ENCODE assay signal across 8 cellular contexts in the genomic region with DNA sequence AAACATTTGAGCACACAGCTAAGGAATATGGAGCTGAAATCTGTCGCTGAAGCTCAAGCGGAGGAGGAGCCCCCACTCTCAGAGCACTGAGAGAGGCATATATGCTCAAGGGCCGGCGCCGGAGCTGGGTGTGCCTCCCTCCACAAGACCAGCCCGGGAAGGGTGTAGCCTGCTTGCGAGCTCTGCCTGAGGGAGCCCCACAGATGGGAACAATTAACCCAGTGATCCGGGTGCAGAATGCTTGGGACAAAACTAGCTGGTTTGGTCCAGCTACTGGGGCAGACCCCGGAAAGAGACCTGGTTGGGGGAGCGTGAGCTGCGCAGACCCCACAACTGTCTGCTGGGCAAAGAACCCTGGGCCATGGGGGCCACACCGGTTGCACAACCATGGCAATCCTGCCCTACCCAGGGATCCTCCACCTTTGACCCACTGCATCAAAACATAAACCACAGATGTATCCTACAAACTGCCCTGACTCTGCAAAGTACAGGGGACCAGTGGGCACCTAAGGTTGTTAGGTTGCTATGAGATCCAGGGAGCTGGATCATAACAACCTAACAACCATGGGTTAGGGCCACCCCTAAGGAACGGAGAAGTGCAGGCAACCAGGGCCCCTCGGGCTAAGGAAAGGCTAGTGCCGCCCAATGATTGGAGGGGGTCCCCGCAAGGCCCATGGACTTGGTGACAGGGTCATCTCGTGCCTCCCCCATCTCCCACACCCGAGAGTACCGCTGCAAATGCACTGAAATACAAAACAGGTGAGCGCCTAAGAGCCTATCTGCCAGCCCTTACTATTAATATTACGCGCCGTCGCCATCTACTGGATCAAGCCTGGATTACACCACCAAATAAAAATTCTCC. TPM values are rescaled to one million over a fixed set of nuclear protein-coding genes. Genes with fewer than 3 reads are reported as not detected.
DNase-seq lines count a peak whose midpoint lies in the region; FAIRE-seq and TF ChIP-seq lines count a peak whose summit lies in the region.

No MANE protein-coding gene starts in this region.

- H3K4me1 ChIP-seq in mesenchymal stem cell (ENCODE audit: control insufficient read depth, insufficient read depth, low read depth, low read length), result no peaks in the 10 kb centered on the region

- TF ChIP-seq CTCF in GM12874 (IDR thresholded peaks at IDR 0.05; ENCODE audit: insufficient read depth, low read depth, low read length) (peak; percentile 56), HFF-Myc (IDR thresholded peaks at IDR 0.05; ENCODE audit: low read depth, low read length, missing control alignments) (peak; percentile 49), LNCAP (IDR thresholded peaks at IDR 0.05) (peak; percentile 56), RWPE1 (conservative IDR thresholded peaks at IDR 0.05; ENCODE audit: low read depth) (peak; percentile 65; the same call in 1 of the 2 replicates)

- peaks cover 0 to 10% of the 10 kb centered on the region in 2 experiments for H3K27me3 ChIP-seq in mesenchymal stem cell (ENCODE audit: control insufficient read depth in 1 of 2, insufficient read depth in 1 of 2, low read length in 2 of 2)

- no peak overlapping the region for H3K23ac ChIP-seq in mesenchymal stem cell (ENCODE audit: low read length in 2 of 2)

- H3K27ac ChIP-seq in RWPE1, result no peak overlapping the region
- no peak overlapping the region for H3K27ac ChIP-seq in mesenchymal stem cell (ENCODE audit: low read length, poor library complexity, severe bottlenecking)

- H2AK5ac ChIP-seq in mesenchymal stem cell (ENCODE audit: low read length, severe bottlenecking), result no peak overlapping the region

- no peaks in the 10 kb centered on the region for H3K9me3 ChIP-seq in mesenchymal stem cell (ENCODE audit: control insufficient read depth, low read length)

- no peak overlapping the region for H2BK15ac ChIP-seq in mesenchymal stem cell (ENCODE audit: low read depth, poor library complexity, severe bottlenecking)

- no peak overlapping the region for H3K9ac ChIP-seq in mesenchymal stem cell (ENCODE audit: low read length)

- no peak overlapping the region for H3K4ac ChIP-seq in mesenchymal stem cell (ENCODE audit: low read depth in 1 of 2, low read length in 2 of 2)

- H3K36me3 ChIP-seq in mesenchymal stem cell (ENCODE audit: control insufficient read depth in 1 of 2, insufficient read depth in 2 of 2, low read depth in 1 of 2, low read length in 2 of 2), result no peaks in the 10 kb centered on the region

- no peak overlapping the region for H3K4me2 ChIP-seq in mesenchymal stem cell (ENCODE audit: low read length, poor library complexity, severe bottlenecking)

- H2BK12ac ChIP-seq in mesenchymal stem cell (ENCODE audit: low read length in 2 of 2), result no peak overlapping the region

- no peak overlapping the region for H3K14ac ChIP-seq in mesenchymal stem cell (ENCODE audit: low read length in 2 of 2)

- H3K4me3 ChIP-seq in HFF-Myc (replicated peaks; ENCODE audit: low read depth, low read length) (no peak overlapping the region), mesenchymal stem cell (ENCODE audit: insufficient read depth in 1 of 2, low read depth in 1 of 2, low read length in 2 of 2) (no peak overlapping the region)

- H4K8ac ChIP-seq in mesenchymal stem cell (ENCODE audit: low read length), result no peak overlapping the region

- no peak overlapping the region for H3K18ac ChIP-seq in mesenchymal stem cell (ENCODE audit: low read depth in 1 of 2, low read length in 2 of 2)

- 61% methylated on average over 24 of the region's 24 CpGs for WGBS in mesenchymal stem cell

- no peaks in the 10 kb centered on the region for H3K79me1 ChIP-seq in mesenchymal stem cell (replicated peaks; ENCODE audit: low read length, poor library complexity, severe bottlenecking)

- CTCF ChIA-PET in RWPE1 (lab: Yijun Ruan, JAX), result interaction anchor here (0.6 to 1.0 kb wide), 8 partner anchors 9 to 1224 kb away, joined by 3 to 4 read pairs (median 3); no protein-coding TSS in a partner anchor

- H4K91ac ChIP-seq in mesenchymal stem cell (ENCODE audit: low read length), result no peak overlapping the region

- H2BK5ac ChIP-seq in mesenchymal stem cell (ENCODE audit: low read depth, low read length, poor library complexity, severe bottlenecking), result no peak overlapping the region

- no peak overlapping the region for H2AFZ ChIP-seq in mesenchymal stem cell (ENCODE audit: low read depth, low read length)

- POLR2A ChIA-PET in RWPE1 (lab: Yijun Ruan, JAX; ENCODE audit: low non-redundant PET), result no interaction called here

- peak; percentile 78 for FAIRE-seq in A204.1 (lab: Jason Lieb, UNC)

- H2BK120ac ChIP-seq in mesenchymal stem cell (ENCODE audit: low read depth, low read length), result no peak overlapping the region

- DNase-seq in HFF-Myc (ENCODE audit: extremely low read depth, low read depth) (peak; percentile 26), RWPE1 (ENCODE audit: low spot score) (peak; percentile 37), ecto neural progenitor cell (ENCODE audit: low spot score) (peak; percentile 56), mesenchymal stem cell (peak; percentile 43)
- no peak for DNase-seq in activated effector memory CD4-positive, alpha-beta T cell treated with anti-CD3 and anti-CD28 coated beads, Interleukin-2, amount 50 U/mL, for 16 hours

RNA-seq across cellular contexts. Expression of gene SCN1A, which starts 53.4 kb away (rescaled TPM):
- not detected for polyA plus RNA-seq in mesenchymal stem cell (2013, experiment 1 of 2)
- 0.01 TPM for polyA plus RNA-seq in mesenchymal stem cell (2013, experiment 2 of 2)
